In the genomic region with DNA sequence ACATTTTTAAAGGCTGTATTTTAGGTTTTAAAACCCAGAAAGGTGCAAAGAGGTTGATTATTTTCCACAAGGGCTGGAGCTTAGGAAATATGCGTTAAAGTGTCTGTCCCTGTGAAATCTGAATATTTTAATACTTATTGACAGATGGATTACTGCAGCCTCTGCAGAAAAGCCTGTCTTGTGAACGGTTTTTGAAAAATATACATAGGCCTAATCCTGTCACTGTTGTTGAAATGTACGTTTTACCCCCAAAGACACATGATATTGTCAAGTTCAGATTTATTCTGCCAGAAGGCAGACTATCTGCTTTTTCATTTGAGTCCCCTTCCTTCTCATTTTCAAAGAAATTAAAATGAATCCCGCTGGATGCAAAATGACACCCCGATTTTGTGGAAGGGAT, we compare ENCODE assay signal across 11 cellular contexts. TPM values are rescaled to one million over a fixed set of nuclear protein-coding genes. Genes with fewer than 3 reads are reported as not detected.
DNase-seq lines count a peak whose midpoint lies in the region; ATAC-seq and TF ChIP-seq lines count a peak whose summit lies in the region.
"Had no signal": no experiment of that assay in that cellular context is flagged by ENCODE, and none has a peak within 500 bp of the region (broad histone marks: within the 10 kb centered on the region; RNA-seq: fewer than 3 reads in every experiment).

No MANE protein-coding gene starts in this region.

- peaks cover 21 to 63% (median 42%) of the 10 kb centered on the region in 4 donors for H3K4me1 ChIP-seq in stomach

- H3K36me3 Mint-ChIP-seq in activated naive CD4-positive, alpha-beta T cell treated with anti-CD3 and anti-CD28 coated beads, Interleukin-2, amount 50 U/mL, for 72 hours = peaks cover 16 to 36% of the 10 kb centered on the region in 2 donors

- TF ChIP-seq CTCF in stomach (IDR thresholded peaks at IDR 0.05) = no peak

- H3K9me3 ChIP-seq in stomach = no peaks in the 10 kb centered on the region
- H3K9me3 ChIP-seq: HAP-1 had no signal

- DNase-seq in NCI-H1694 treated with DMSO at 0.1 percent for 48 hours (lab: John Stamatoyannopoulos, UW) (peak; percentile 49), NCI-H1694 (lab: John Stamatoyannopoulos, UW) (no peak), medulla oblongata (ENCODE audit: extremely low spot score) (peak; percentile 32), stomach (no peak), hippocampal formation (lab: John Stamatoyannopoulos, UW) (no peak), kidney glomerular epithelial cell (lab: John Stamatoyannopoulos, UW) (no peak)
- no peak for DNase-seq in activated naive CD4-positive, alpha-beta T cell treated with anti-CD3 and anti-CD28 coated beads, Interleukin-2, amount 50 U/mL, for 72 hours (ENCODE audit: low spot score in 2 of 2)

- no peaks in the 10 kb centered on the region for H3K9me3 Mint-ChIP-seq in activated naive CD4-positive, alpha-beta T cell treated with anti-CD3 and anti-CD28 coated beads, Interleukin-2, amount 50 U/mL, for 72 hours

- 46 to 52% (median 51%) methylated on average over 5 of the region's 5 CpGs for WGBS in stomach, 5 donors

- TF ChIP-seq EP300 in stomach (IDR thresholded peaks at IDR 0.05) = no peak

- peak overlapping the region; percentile 100 for H3K27ac Mint-ChIP-seq in activated naive CD4-positive, alpha-beta T cell treated with anti-CD3 and anti-CD28 coated beads, Interleukin-2, amount 50 U/mL, for 72 hours

- no peak for ATAC-seq in activated naive CD4-positive, alpha-beta T cell treated with anti-CD3 and anti-CD28 coated beads, Interleukin-2, amount 50 U/mL, for 72 hours
- ATAC-seq in HG02970 (IDR thresholded peaks at IDR 0.05; ENCODE audit: low FRiP score, unreplicated experiment) = no peak

- intact Hi-C loops in stomach (cut with DNase I; ENCODE audit: low total_unique reads) = no loop called here

- TF ChIP-seq POLR2A in stomach (IDR thresholded peaks at IDR 0.05) = no peak

- H3K27ac ChIP-seq in stomach = peak overlapping the region in 4 of 5 donors; percentile 93 to 100 (median 98)

- H3K4me3 ChIP-seq in stomach = no peak overlapping the region
- H3K4me3 ChIP-seq: HAP-1 had no signal

- no peaks in the 10 kb centered on the region for H3K36me3 ChIP-seq in stomach
- H3K36me3 ChIP-seq: HAP-1 had no signal

- no peaks in the 10 kb centered on the region for H3K27me3 ChIP-seq in stomach

RNA-seq across cellular contexts. Expression of gene BCL6, which starts 2.2 kb away (rescaled TPM):
- total RNA-seq in activated naive CD4-positive, alpha-beta T cell treated with anti-CD3 and anti-CD28 coated beads, Interleukin-2, amount 50 U/mL, for 72 hours = 100 to 1,000 TPM; 103 to 114 TPM
- total RNA-seq in stomach = 100 to 1,000 TPM in 1 of 5 donors, 10 to 100 TPM in 4; 11.6 to 112 (median 39.7) TPM
- polyA plus RNA-seq in stomach = 10 to 100 TPM; 11.1 to 36.1 (median 23.4) TPM

RNA-seq across cellular contexts. Expression of gene RTP2, which starts 45.1 kb away (rescaled TPM):
- total RNA-seq in activated naive CD4-positive, alpha-beta T cell treated with anti-CD3 and anti-CD28 coated beads, Interleukin-2, amount 50 U/mL, for 72 hours = not detected
- not detected for total RNA-seq in stomach
- polyA plus RNA-seq in stomach = not detected
- total RNA-seq: activated CD8-positive, alpha-beta memory T cell treated with anti-CD3 and anti-CD28 coated beads for 36 hours; HT1080 had no signal

Comparison
In these comparisons a context has a peak if more than half of its experiments do, and no peak if none do; other contexts are left out.
1. DNase-seq: peak in NCI-H1694 treated with DMSO at 0.1 percent for 48 hours (single experiment) and medulla oblongata (single experiment); none in NCI-H1694 (single experiment), activated naive CD4-positive, alpha-beta T cell treated with anti-CD3 and anti-CD28 coated beads, Interleukin-2, amount 50 U/mL, for 72 hours (0 of 2), stomach (single experiment), hippocampal formation (0 of 2) and kidney glomerular epithelial cell (single experiment).